11 cellular contexts compared by ENCODE assay signal in the genomic region with DNA sequence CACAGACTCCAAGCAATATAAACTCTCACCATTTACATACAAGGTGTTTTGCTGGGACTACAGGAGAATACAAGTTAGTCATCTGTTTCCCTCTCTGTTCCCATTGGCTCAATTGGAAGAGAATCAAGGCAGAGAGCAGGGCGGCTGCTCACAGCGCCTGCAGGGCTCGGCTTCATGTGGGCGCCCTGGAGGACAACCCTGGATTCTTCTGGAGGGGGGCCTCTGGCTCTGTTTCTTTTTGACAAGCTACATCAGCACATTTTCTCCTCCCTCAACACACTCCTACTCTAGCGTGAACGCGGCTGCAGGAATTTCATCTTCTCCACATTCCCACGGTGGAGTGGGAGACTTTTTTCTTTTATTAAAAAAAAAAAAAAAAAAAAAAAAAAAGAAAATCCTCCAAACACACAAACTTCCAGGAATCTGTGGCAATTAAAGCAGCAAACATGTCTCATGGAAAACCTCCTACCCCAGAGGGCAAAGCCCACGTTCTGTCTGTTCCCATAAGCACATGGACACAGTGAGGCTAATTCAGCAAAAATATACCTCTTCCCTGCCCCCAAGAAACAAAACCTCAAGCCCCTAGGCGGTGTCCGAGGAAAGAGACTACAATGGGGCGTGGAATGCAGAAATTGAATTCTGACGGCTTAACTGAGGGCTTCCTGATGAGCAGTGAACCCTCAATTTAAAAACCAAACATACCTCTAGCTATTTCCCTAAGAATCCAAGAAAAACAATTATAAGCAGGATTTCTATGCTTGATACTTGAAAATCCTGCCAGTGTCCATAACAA. TPM values are rescaled to one million over a fixed set of nuclear protein-coding genes. Genes with fewer than 3 reads are reported as not detected.
DNase-seq lines count a peak whose midpoint lies in the region; ATAC-seq, FAIRE-seq and TF ChIP-seq lines count a peak whose summit lies in the region.
"Had no signal": no experiment of that assay in that cellular context is flagged by ENCODE, and none has a peak within 500 bp of the region (broad histone marks: within the 10 kb centered on the region; RNA-seq: fewer than 3 reads in every experiment).

No MANE protein-coding gene starts in this region.

- TF ChIP-seq EP300 in sigmoid colon (IDR thresholded peaks at IDR 0.05), result no peak

- WGBS in sigmoid colon, 2 donors, result 58 to 77% methylated on average over 13 of the region's 13 CpGs

- no peaks in the 10 kb centered on the region for H3K9me3 ChIP-seq in sigmoid colon

- no peak for TF ChIP-seq POLR2A in sigmoid colon (IDR thresholded peaks at IDR 0.05)

- intact Hi-C loops in sigmoid colon (cut with DNase I), result no loop called here

- DNase-seq in H7 (peak; percentile 83), choroid plexus epithelial cell (ENCODE audit: low read depth) (peak; percentile 85), iPS-NIHi7 (ENCODE audit: extremely low spot score) (peak; percentile 74), sigmoid colon (peak; percentile 8), DMS79 (lab: John Stamatoyannopoulos, UW) (no peak), NCI-H1417 treated with DMSO at 0.1 percent for 48 hours (lab: John Stamatoyannopoulos, UW) (no peak), D721Med (ENCODE audit: insufficient read length, low spot score) (no peak)
- DNase-seq: NCI-H226 had no signal

- no peak for FAIRE-seq in D721Med (lab: Jason Lieb, UNC)

- H3K4me3 ChIP-seq in H7 (ENCODE audit: insufficient read depth, low read depth, low read length) (no peak overlapping the region), choroid plexus epithelial cell (ENCODE audit: low read depth, low read length) (no peak overlapping the region), sigmoid colon (no peak overlapping the region)

- TF ChIP-seq CTCF in choroid plexus epithelial cell (conservative IDR thresholded peaks at IDR 0.05; ENCODE audit: low read depth, low read length), result peak; percentile 4
- no peak for TF ChIP-seq CTCF in sigmoid colon (IDR thresholded peaks at IDR 0.05)
- no peak for TF ChIP-seq CTCF in D721Med (IDR thresholded peaks at IDR 0.05; ENCODE audit: insufficient read depth, missing control alignments)

- ATAC-seq in GM21360 (IDR thresholded peaks at IDR 0.05; ENCODE audit: unreplicated experiment), result no peak
- ATAC-seq: Panc1 had no signal

- H3K36me3 ChIP-seq in H7 (replicated peaks; ENCODE audit: control insufficient read depth, insufficient read depth, low read length) (no peaks in the 10 kb centered on the region), sigmoid colon (no peaks in the 10 kb centered on the region)

- no peak overlapping the region for H3K27ac ChIP-seq in sigmoid colon
- H3K27ac ChIP-seq: epithelial cell of prostate had no signal

- H3K4me1 ChIP-seq in sigmoid colon, result peaks cover 0 to 18% (median 11%) of the 10 kb centered on the region in 4 donors

- H3K27me3 ChIP-seq in H7 (ENCODE audit: control insufficient read depth, insufficient read depth, low read length) (no peaks in the 10 kb centered on the region), sigmoid colon (no peaks in the 10 kb centered on the region)

RNA-seq across cellular contexts. Expression of gene PARD6G, which starts 50.6 kb away (rescaled TPM):
- 4.4 and 6.3 TPM in 2 replicates for total RNA-seq in H7 (2014; rRNA removed; shearing (Covaris generic))
- 10 to 100 TPM in 1 of 4 donors, 1 to 10 TPM in 3; 6.2 to 13.0 (median 9.6) TPM for total RNA-seq in sigmoid colon
- 1 to 10 TPM in 2 of 3 donors, not detected in 1; 1.2 to 1.8 TPM for polyA plus RNA-seq in sigmoid colon

Comparison
In these comparisons a context has a peak if more than half of its experiments do, and no peak if none do; other contexts are left out.
1. DNase-seq: peak in H7 (single experiment), choroid plexus epithelial cell (single experiment), iPS-NIHi7 (single experiment) and sigmoid colon (single experiment); none in DMS79 (single experiment), NCI-H1417 treated with DMSO at 0.1 percent for 48 hours (single experiment) and D721Med (single experiment).